11 cellular contexts compared by ENCODE assay signal in genomic region chr5:150582281-150582791, GRCh38. TPM values are rescaled to one million over a fixed set of nuclear protein-coding genes. Genes with fewer than 3 reads are reported as not detected.
DNase-seq lines count a peak whose midpoint lies in the region; ATAC-seq and TF ChIP-seq lines count a peak whose summit lies in the region.
"Had no signal": no experiment of that assay in that cellular context is flagged by ENCODE, and none has a peak within 500 bp of the region (broad histone marks: within the 10 kb centered on the region; RNA-seq: fewer than 3 reads in every experiment).

No MANE protein-coding gene starts in this region.

- H3K4me3 ChIP-seq in left ventricle myocardium inferior (no peak overlapping the region), ovary (no peak overlapping the region)

- H3K9me3 ChIP-seq in left ventricle myocardium inferior (replicated peaks) (no peaks in the 10 kb centered on the region), ovary (no peaks in the 10 kb centered on the region)

- peak; percentile 43 for ATAC-seq in WTC11

- no peak overlapping the region for H3K4me3 Mint-ChIP-seq in WTC11
- no peak overlapping the region for H3K4me3 Mint-ChIP-seq in activated T-cell treated with anti-CD3 and anti-CD28 coated beads, Interleukin-2, amount 50 U/mL, for 24 hours

- H3K27me3 ChIP-seq in left ventricle myocardium inferior (ENCODE audit: low read depth) (no peaks in the 10 kb centered on the region), ovary (no peaks in the 10 kb centered on the region)

- DNase-seq in DMS53 (lab: John Stamatoyannopoulos, UW) (peak; percentile 72), WTC11 (ENCODE audit: low spot score) (no peak), left ventricle myocardium inferior (peak; percentile 76), ovary (peak; percentile 70 to 92 (median 87)), NK-92 (lab: John Stamatoyannopoulos, UW; ENCODE audit: unreplicated experiment) (no peak), NCI-H2196 (lab: John Stamatoyannopoulos, UW; ENCODE audit: unreplicated experiment) (no peak)
- no peak for DNase-seq in activated CD4-positive, CD25-positive, alpha-beta regulatory T cell treated with anti-CD3 and anti-CD28 coated beads, Interleukin-2, amount 50 U/mL, for 72 hours
- no peak for DNase-seq in activated T-cell treated with anti-CD3 and anti-CD28 coated beads, Interleukin-2, amount 50 U/mL, for 24 hours
- DNase-seq: NCI-H1105 treated with DMSO at 0.1 percent for 48 hours; stimulated activated CD4-positive, alpha-beta T cell treated with anti-CD3 and anti-CD28 coated beads, Interleukin-15, amount 100 ng/mL, for 24 hours had no signal

- TF ChIP-seq POLR2A in ovary (IDR thresholded peaks at IDR 0.05): no peak

- 4 to 10% (median 7%) methylated on average over 12 to 13 of the region's 13 CpGs for whole genome bisulfite sequencing in ovary, 3 donors

- CTCF ChIA-PET in WTC11 (lab: Charles Lee): interaction anchor here (0.9 to 2.2 kb wide), 9 partner anchors 8 to 124 kb away, joined by 3 to 15 read pairs (median 6); no protein-coding TSS in a partner anchor

- intact Hi-C loops in left ventricle myocardium inferior (cut with micrococcal nuclease): no loop called here
- intact Hi-C loops in ovary (cut with DNase I): loop anchor here in 1 of 4 donors (5.0 kb wide), 1 partner anchor 75 kb away; no protein-coding TSS in a partner anchor

- TF ChIP-seq CTCF in WTC11 (IDR thresholded peaks at IDR 0.05): no peak
- no peak for TF ChIP-seq CTCF in left ventricle myocardium inferior (IDR thresholded peaks at IDR 0.05; ENCODE audit: borderline replicate concordance)
- no peak for TF ChIP-seq CTCF in ovary (IDR thresholded peaks at IDR 0.05)

- no peaks in the 10 kb centered on the region for H3K27me3 Mint-ChIP-seq in WTC11 (ENCODE audit: low read depth)
- peaks cover 6% of the 10 kb centered on the region for H3K27me3 Mint-ChIP-seq in activated T-cell treated with anti-CD3 and anti-CD28 coated beads, Interleukin-2, amount 50 U/mL, for 24 hours

- H3K27ac ChIP-seq in left ventricle myocardium inferior (replicated peaks) (no peak overlapping the region), ovary (peak overlapping the region; percentile 1 to 60)
- H3K27ac ChIP-seq: C4-2B had no signal

- peaks cover 12% of the 10 kb centered on the region for H3K4me1 ChIP-seq in left ventricle myocardium inferior
- H3K4me1 ChIP-seq in ovary (ENCODE audit: insufficient read depth): peaks cover 6% of the 10 kb centered on the region

- POLR2A ChIA-PET in WTC11 (lab: Charles Lee): no interaction called here

- peaks cover 3% of the 10 kb centered on the region for H3K4me1 Mint-ChIP-seq in WTC11
- H3K4me1 Mint-ChIP-seq in activated T-cell treated with anti-CD3 and anti-CD28 coated beads, Interleukin-2, amount 50 U/mL, for 24 hours (ENCODE audit: low read depth): no peaks in the 10 kb centered on the region

- no peak for TF ChIP-seq EP300 in ovary (IDR thresholded peaks at IDR 0.05)

- H3K36me3 Mint-ChIP-seq in WTC11: no peaks in the 10 kb centered on the region
- no peaks in the 10 kb centered on the region for H3K36me3 Mint-ChIP-seq in activated T-cell treated with anti-CD3 and anti-CD28 coated beads, Interleukin-2, amount 50 U/mL, for 24 hours (ENCODE audit: low read depth)

- no peaks in the 10 kb centered on the region for H3K9me3 Mint-ChIP-seq in WTC11
- no peaks in the 10 kb centered on the region for H3K9me3 Mint-ChIP-seq in activated T-cell treated with anti-CD3 and anti-CD28 coated beads, Interleukin-2, amount 50 U/mL, for 24 hours

- H3K27ac Mint-ChIP-seq in WTC11: no peak overlapping the region
- no peak overlapping the region for H3K27ac Mint-ChIP-seq in activated T-cell treated with anti-CD3 and anti-CD28 coated beads, Interleukin-2, amount 50 U/mL, for 24 hours

- H3K36me3 ChIP-seq in left ventricle myocardium inferior (no peaks in the 10 kb centered on the region), ovary (no peaks in the 10 kb centered on the region)

TF ChIP-seq in WTC11, 78 proteins besides CTCF, POLR2A, EP300 and RAD21:
- TF ChIP-seq TCF7 (CRISPR knock-in tag; IDR thresholded peaks at IDR 0.05; ENCODE audit: low read depth) (no peak), FOXP1 (CRISPR knock-in tag; IDR thresholded peaks at IDR 0.05; ENCODE audit: borderline replicate concordance) (no peak), IRF2 (CRISPR knock-in tag; IDR thresholded peaks at IDR 0.05; ENCODE audit: borderline replicate concordance, low read depth) (no peak), ZNF121 (CRISPR knock-in tag; IDR thresholded peaks at IDR 0.05) (no peak), CREB1 (CRISPR knock-in tag; IDR thresholded peaks at IDR 0.05) (no peak), ZBTB21 (CRISPR knock-in tag; IDR thresholded peaks at IDR 0.05; ENCODE audit: borderline replicate concordance) (no peak), FOXK1 (CRISPR knock-in tag; IDR thresholded peaks at IDR 0.05) (no peak)

RNA-seq across cellular contexts. Expression of gene SYNPO, which starts 58.1 kb away (rescaled TPM):
- 2.1 to 2.7 TPM (median 2.6 TPM) in 3 replicates for total RNA-seq in WTC11 (2021)
- 715 TPM for total RNA-seq in left ventricle myocardium inferior
- 100 to 1,000 TPM in 3 of 7 donors, 10 to 100 TPM in 3, 1 to 10 TPM in 1; 8.3 to 174 (median 70.2) TPM for total RNA-seq in ovary
- polyA plus RNA-seq in ovary: 10 to 100 TPM; 31.0 to 86.9 TPM

Comparison
In these comparisons a context has a peak if more than half of its experiments do, and no peak if none do; other contexts are left out.
1. DNase-seq: peak in DMS53 (single experiment), left ventricle myocardium inferior (single experiment) and ovary (5 of 5); none in WTC11 (single experiment), activated CD4-positive, CD25-positive, alpha-beta regulatory T cell treated with anti-CD3 and anti-CD28 coated beads, Interleukin-2, amount 50 U/mL, for 72 hours (single experiment), NK-92 (single experiment), NCI-H2196 (single experiment) and activated T-cell treated with anti-CD3 and anti-CD28 coated beads, Interleukin-2, amount 50 U/mL, for 24 hours (single experiment).